Comparison of ENCODE assay signal across 1 cellular context in genomic region chr10:72058989-72059842, GRCh38.
TF ChIP-seq lines count a peak whose summit lies in the region.

No MANE protein-coding gene starts in this region.

TF ChIP-seq in HEK293, 187 proteins besides CTCF, POLR2A, EP300 and RAD21 (continued from another document):
- TF ChIP-seq INSM2 (tag by site-specific recombination; IDR thresholded peaks at IDR 0.05): peak; percentile 61; the same call in 1 of the 2 replicates
- no peak for TF ChIP-seq ZNF707 (tag by site-specific recombination; IDR thresholded peaks at IDR 0.05)
- TF ChIP-seq KLF1 (tag by site-specific recombination; IDR thresholded peaks at IDR 0.05): no peak
- no peak for TF ChIP-seq ZNF10 (tag by site-specific recombination; IDR thresholded peaks at IDR 0.05)
- TF ChIP-seq ZBTB8A (tag by site-specific recombination; IDR thresholded peaks at IDR 0.05): no peak; the same call in 1 of the 2 replicates
- TF ChIP-seq HOXC10 (CRISPR knock-in tag; IDR thresholded peaks at IDR 0.05): no peak
- TF ChIP-seq ZNF571 (tag by site-specific recombination; IDR thresholded peaks at IDR 0.05): no peak
- no peak for TF ChIP-seq TCF7L2 (IDR thresholded peaks at IDR 0.05; ENCODE audit: borderline replicate concordance, low read depth, low read length)
- no peak for TF ChIP-seq ZNF19 (tag by site-specific recombination; IDR thresholded peaks at IDR 0.05; ENCODE audit: low read depth)
